ENCODE assay signal across 1 cellular context in the genomic region with DNA sequence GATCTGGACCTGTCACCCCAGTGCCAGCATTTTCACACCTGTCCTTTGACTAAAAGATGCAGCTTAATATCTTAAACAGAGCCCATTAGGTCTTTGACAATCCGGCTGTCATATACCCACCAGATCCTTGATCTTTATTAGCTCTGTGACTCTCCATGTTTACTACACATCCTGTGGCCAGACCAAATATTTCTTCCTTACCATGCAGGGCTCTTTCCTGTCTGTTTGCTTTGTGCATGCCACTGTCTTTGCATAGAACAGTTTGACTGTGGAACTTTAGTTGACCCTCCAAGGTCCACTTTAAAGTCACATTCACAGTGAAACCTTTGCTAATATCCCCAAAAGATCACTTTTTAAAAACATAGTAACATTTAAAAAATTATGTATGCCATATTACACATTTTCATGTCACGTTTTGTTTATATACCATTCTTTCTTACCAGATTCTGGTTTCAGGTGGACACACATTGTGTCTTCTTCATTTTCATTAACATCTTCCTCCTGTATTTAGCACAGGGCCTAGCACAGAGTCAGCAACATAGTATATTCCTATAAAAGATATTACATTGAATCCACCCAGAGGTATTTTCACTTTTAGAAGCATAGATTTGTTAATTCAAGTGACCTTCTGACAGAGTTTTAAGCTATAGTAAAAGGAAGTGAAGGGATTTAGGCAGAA.
TF ChIP-seq lines count a peak whose summit lies in the region.

No MANE protein-coding gene starts in this region.

TF ChIP-seq in A549, 52 proteins besides CTCF, POLR2A, EP300 and RAD21 (continued from another document):
- TF ChIP-seq, protein P1, sequence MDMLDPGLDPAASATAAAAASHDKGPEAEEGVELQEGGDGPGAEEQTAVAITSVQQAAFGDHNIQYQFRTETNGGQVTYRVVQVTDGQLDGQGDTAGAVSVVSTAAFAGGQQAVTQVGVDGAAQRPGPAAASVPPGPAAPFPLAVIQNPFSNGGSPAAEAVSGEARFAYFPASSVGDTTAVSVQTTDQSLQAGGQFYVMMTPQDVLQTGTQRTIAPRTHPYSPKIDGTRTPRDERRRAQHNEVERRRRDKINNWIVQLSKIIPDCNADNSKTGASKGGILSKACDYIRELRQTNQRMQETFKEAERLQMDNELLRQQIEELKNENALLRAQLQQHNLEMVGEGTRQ (IDR thresholded peaks at IDR 0.05): no peak
- no peak for TF ChIP-seq POLR2AphosphoS2 (conservative IDR thresholded peaks at IDR 0.05; ENCODE audit: low read length)
- TF ChIP-seq, protein P2, sequence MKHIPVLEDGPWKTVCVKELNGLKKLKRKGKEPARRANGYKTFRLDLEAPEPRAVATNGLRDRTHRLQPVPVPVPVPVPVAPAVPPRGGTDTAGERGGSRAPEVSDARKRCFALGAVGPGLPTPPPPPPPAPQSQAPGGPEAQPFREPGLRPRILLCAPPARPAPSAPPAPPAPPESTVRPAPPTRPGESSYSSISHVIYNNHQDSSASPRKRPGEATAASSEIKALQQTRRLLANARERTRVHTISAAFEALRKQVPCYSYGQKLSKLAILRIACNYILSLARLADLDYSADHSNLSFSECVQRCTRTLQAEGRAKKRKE (CRISPR knock-in tag; IDR thresholded peaks at IDR 0.05; ENCODE audit: low read depth): no peak
- no peak for TF ChIP-seq EHF (CRISPR knock-in tag; IDR thresholded peaks at IDR 0.05)
- no peak for TF ChIP-seq JUN (IDR thresholded peaks at IDR 0.05)
- TF ChIP-seq KDM5A (IDR thresholded peaks at IDR 0.05): no peak
- no peak for TF ChIP-seq ZSCAN20 (CRISPR knock-in tag; IDR thresholded peaks at IDR 0.05)
- TF ChIP-seq FOSL2 (IDR thresholded peaks at IDR 0.05): no peak
- TF ChIP-seq FOSL2 (CRISPR knock-in tag; IDR thresholded peaks at IDR 0.05): no peak
- no peak for TF ChIP-seq JUNB (IDR thresholded peaks at IDR 0.05)
- TF ChIP-seq CBX8 (IDR thresholded peaks at IDR 0.05): no peak
